Comparison of ENCODE assay signal across 1 cellular context in the genomic region with DNA sequence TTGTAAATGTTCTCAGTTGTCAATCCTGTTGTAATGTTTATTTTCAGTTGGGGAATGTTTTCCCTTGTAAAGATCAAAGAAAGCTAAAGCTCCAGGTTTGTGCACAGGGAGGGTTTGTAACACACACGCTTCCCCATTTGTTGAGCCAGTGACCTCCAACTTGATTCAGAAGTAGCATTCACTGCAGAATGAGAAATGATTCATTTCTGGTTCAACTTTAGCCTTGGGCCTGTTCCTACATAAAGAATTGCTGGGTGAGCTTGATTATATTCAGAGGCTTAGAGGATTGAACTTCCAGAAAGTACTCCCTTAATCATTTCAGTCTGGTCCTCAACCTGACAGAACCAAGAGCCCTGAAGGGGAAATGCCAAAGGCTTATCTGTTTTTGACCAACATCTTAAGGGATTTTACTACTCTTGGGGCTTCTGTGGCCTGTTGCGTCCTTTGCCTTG.
TF ChIP-seq lines count a peak whose summit lies in the region.

No MANE protein-coding gene starts in this region.

TF ChIP-seq in H1, 55 proteins besides CTCF, POLR2A, EP300 and RAD21:
- TF ChIP-seq, protein P1, sequence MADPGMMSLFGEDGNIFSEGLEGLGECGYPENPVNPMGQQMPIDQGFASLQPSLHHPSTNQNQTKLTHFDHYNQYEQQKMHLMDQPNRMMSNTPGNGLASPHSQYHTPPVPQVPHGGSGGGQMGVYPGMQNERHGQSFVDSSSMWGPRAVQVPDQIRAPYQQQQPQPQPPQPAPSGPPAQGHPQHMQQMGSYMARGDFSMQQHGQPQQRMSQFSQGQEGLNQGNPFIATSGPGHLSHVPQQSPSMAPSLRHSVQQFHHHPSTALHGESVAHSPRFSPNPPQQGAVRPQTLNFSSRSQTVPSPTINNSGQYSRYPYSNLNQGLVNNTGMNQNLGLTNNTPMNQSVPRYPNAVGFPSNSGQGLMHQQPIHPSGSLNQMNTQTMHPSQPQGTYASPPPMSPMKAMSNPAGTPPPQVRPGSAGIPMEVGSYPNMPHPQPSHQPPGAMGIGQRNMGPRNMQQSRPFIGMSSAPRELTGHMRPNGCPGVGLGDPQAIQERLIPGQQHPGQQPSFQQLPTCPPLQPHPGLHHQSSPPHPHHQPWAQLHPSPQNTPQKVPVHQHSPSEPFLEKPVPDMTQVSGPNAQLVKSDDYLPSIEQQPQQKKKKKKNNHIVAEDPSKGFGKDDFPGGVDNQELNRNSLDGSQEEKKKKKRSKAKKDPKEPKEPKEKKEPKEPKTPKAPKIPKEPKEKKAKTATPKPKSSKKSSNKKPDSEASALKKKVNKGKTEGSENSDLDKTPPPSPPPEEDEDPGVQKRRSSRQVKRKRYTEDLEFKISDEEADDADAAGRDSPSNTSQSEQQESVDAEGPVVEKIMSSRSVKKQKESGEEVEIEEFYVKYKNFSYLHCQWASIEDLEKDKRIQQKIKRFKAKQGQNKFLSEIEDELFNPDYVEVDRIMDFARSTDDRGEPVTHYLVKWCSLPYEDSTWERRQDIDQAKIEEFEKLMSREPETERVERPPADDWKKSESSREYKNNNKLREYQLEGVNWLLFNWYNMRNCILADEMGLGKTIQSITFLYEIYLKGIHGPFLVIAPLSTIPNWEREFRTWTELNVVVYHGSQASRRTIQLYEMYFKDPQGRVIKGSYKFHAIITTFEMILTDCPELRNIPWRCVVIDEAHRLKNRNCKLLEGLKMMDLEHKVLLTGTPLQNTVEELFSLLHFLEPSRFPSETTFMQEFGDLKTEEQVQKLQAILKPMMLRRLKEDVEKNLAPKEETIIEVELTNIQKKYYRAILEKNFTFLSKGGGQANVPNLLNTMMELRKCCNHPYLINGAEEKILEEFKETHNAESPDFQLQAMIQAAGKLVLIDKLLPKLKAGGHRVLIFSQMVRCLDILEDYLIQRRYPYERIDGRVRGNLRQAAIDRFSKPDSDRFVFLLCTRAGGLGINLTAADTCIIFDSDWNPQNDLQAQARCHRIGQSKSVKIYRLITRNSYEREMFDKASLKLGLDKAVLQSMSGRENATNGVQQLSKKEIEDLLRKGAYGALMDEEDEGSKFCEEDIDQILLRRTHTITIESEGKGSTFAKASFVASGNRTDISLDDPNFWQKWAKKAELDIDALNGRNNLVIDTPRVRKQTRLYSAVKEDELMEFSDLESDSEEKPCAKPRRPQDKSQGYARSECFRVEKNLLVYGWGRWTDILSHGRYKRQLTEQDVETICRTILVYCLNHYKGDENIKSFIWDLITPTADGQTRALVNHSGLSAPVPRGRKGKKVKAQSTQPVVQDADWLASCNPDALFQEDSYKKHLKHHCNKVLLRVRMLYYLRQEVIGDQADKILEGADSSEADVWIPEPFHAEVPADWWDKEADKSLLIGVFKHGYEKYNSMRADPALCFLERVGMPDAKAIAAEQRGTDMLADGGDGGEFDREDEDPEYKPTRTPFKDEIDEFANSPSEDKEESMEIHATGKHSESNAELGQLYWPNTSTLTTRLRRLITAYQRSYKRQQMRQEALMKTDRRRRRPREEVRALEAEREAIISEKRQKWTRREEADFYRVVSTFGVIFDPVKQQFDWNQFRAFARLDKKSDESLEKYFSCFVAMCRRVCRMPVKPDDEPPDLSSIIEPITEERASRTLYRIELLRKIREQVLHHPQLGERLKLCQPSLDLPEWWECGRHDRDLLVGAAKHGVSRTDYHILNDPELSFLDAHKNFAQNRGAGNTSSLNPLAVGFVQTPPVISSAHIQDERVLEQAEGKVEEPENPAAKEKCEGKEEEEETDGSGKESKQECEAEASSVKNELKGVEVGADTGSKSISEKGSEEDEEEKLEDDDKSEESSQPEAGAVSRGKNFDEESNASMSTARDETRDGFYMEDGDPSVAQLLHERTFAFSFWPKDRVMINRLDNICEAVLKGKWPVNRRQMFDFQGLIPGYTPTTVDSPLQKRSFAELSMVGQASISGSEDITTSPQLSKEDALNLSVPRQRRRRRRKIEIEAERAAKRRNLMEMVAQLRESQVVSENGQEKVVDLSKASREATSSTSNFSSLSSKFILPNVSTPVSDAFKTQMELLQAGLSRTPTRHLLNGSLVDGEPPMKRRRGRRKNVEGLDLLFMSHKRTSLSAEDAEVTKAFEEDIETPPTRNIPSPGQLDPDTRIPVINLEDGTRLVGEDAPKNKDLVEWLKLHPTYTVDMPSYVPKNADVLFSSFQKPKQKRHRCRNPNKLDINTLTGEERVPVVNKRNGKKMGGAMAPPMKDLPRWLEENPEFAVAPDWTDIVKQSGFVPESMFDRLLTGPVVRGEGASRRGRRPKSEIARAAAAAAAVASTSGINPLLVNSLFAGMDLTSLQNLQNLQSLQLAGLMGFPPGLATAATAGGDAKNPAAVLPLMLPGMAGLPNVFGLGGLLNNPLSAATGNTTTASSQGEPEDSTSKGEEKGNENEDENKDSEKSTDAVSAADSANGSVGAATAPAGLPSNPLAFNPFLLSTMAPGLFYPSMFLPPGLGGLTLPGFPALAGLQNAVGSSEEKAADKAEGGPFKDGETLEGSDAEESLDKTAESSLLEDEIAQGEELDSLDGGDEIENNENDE (IDR thresholded peaks at IDR 0.05; ENCODE audit: insufficient replicate concordance, low read length): no peak
